ENCODE assay signal across 8 cellular contexts in the genomic region with DNA sequence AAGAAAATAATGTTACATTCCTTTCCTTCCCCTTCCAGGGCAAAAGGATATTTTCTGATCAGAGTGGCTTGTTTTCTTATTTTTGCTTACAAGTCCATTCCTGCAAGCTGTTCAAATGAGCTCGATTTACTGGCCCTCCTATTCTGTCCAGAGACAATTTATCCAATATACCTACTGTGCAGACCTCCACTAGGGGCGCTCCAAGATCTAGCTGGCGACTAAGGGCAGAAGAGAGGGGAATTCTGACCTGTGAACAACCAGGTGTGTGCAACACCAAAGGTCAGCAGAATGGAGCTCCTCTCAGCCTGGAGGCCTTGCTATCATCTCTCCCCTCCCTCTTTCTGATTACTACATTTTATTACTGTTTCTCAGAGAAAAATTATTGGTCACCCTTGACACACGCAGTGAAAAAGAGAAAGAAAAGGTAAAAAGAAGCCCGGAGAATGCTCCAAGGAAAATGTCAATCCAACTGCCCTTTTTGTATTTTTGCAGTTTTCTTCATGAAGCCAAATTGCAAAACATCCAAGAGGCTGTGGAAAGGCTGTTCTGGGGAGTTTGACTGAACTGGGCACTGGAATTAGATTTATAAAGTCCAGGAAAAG. TPM values are rescaled to one million over a fixed set of nuclear protein-coding genes. Genes with fewer than 3 reads are reported as not detected.
DNase-seq lines count a peak whose midpoint lies in the region; ATAC-seq, FAIRE-seq and TF ChIP-seq lines count a peak whose summit lies in the region.

No MANE protein-coding gene starts in this region.

- H3K27ac ChIP-seq in lung (ENCODE audit: low read depth in 1 of 2, low read length in 1 of 2): no peak overlapping the region

- H3K36me3 ChIP-seq in bronchial epithelial cell (ENCODE audit: control insufficient read depth, insufficient read depth, low read length) (no peaks in the 10 kb centered on the region), lung (ENCODE audit: control insufficient read depth in 2 of 2, insufficient read depth in 2 of 2, low read length in 2 of 2) (no peaks in the 10 kb centered on the region)

- WGBS in lung, 2 donors: 38 to 41% methylated on average over 5 of the region's 5 CpGs

- H3K4me1 ChIP-seq in lung (ENCODE audit: control insufficient read depth in 2 of 2, insufficient read depth in 2 of 2, low read length in 2 of 2): peaks cover 0 to 6% of the 10 kb centered on the region in 2 donors

- peak; percentile 5 for DNase-seq in DMS79 (lab: John Stamatoyannopoulos, UW)
- DNase-seq in HFF-Myc (ENCODE audit: extremely low read depth, low read depth): no peak
- peak; percentile 15 to 32 for DNase-seq in NOMO-1 (lab: John Stamatoyannopoulos, UW; ENCODE audit: unreplicated experiment in 2 of 2)
- peak; percentile 30 for DNase-seq in bronchial epithelial cell (ENCODE audit: low read depth)
- DNase-seq in lung (ENCODE audit: low spot score): no peak
- no peak for DNase-seq in activated naive CD4-positive, alpha-beta T cell (lab: John Stamatoyannopoulos, UW)

- H3K9me3 ChIP-seq in lung (ENCODE audit: control insufficient read depth in 2 of 2, insufficient read depth in 1 of 2, low read length in 1 of 2): peaks cover 0 to 2% of the 10 kb centered on the region in 2 donors

- ATAC-seq in lung (ENCODE audit: insufficient read depth, low FRiP score) (no peak), HG02938 (IDR thresholded peaks at IDR 0.05; ENCODE audit: unreplicated experiment) (no peak), HG03439 (IDR thresholded peaks at IDR 0.05; ENCODE audit: unreplicated experiment) (no peak)

- peaks cover 12% of the 10 kb centered on the region for H3K27me3 ChIP-seq in bronchial epithelial cell (ENCODE audit: control insufficient read depth, insufficient read depth, low read length)
- H3K27me3 ChIP-seq in lung (ENCODE audit: control insufficient read depth, insufficient read depth): peaks cover 15% of the 10 kb centered on the region

- no peak overlapping the region for H3K4me3 ChIP-seq in HFF-Myc (replicated peaks; ENCODE audit: low read depth, low read length)
- no peak overlapping the region for H3K4me3 ChIP-seq in bronchial epithelial cell (ENCODE audit: low read depth, low read length)
- no peak overlapping the region for H3K4me3 ChIP-seq in lung

- TF ChIP-seq CTCF in HFF-Myc (IDR thresholded peaks at IDR 0.05; ENCODE audit: low read depth, low read length, missing control alignments) (peak; percentile 86), bronchial epithelial cell (IDR thresholded peaks at IDR 0.05; ENCODE audit: insufficient read depth, low read length, severe bottlenecking) (peak; percentile 55), lung (IDR thresholded peaks at IDR 0.05; ENCODE audit: control extremely low read depth, extremely low read depth) (peak; percentile 16)

- FAIRE-seq in bronchial epithelial cell (lab: Jason Lieb, UNC): no peak

RNA-seq across cellular contexts. Expression of a gene that starts 3.2 kb away (rescaled TPM):
- total RNA-seq in bronchial epithelial cell (not detected in 2 replicates), lung (under 1 TPM; 0.12 to 0.46 TPM)
- polyA plus RNA-seq in lung: under 1 TPM; 0.02 to 0.05 TPM

Comparison
In these comparisons a context has a peak if more than half of its experiments do, and no peak if none do; other contexts are left out.
1. DNase-seq: peak in DMS79 (single experiment), NOMO-1 (2 of 2) and bronchial epithelial cell (single experiment); none in HFF-Myc (single experiment), lung (single experiment) and activated naive CD4-positive, alpha-beta T cell (0 of 4).
2. CTCF ChIP-seq: peak in every context shown above with its lines; median percentile 86 in HFF-Myc; 55 in bronchial epithelial cell; 16 in lung.